In the genomic region with DNA sequence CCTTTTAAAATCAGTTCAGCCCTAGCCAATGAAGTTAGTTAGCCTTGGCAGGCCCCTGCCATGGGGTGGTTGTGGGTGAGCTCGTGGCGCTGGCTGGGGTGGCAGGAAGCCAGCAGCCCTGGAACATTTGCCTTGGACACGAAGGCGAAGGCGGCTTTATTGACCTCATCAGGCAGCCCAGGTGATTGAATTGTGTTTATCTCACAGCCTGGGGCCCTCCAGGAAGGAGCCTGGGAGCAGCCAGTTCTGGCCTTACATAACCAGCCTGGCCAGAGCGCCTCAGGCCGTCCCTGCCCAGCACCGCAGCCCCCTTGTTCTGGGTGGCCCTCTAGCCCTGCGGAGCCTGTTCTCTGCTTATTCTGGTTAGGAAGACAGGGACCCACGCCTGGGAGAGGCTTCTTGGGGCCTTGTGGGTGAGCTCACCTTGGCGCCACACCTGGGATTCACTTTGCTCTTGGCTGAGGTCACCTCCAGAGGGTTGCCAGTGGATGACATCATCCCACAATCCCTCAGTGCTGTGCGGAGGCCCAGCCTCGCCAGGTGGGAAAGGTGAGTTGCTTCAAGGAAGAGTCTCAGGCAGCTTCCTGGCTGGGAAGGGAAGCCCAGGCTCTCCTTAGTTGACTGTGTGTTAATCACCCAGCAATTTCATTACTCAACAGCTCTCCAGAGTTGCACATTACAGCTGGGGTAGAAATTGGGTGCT, we compare ENCODE assay signal across 9 cellular contexts. TPM values are rescaled to one million over a fixed set of nuclear protein-coding genes. Genes with fewer than 3 reads are reported as not detected.
DNase-seq lines count a peak whose midpoint lies in the region; ATAC-seq and TF ChIP-seq lines count a peak whose summit lies in the region.
"Had no signal": no experiment of that assay in that cellular context is flagged by ENCODE, and none has a peak within 500 bp of the region (broad histone marks: within the 10 kb centered on the region; RNA-seq: fewer than 3 reads in every experiment).

No MANE protein-coding gene starts in this region.

- no peak for DNase-seq in activated T-cell treated with anti-CD3 and anti-CD28 coated beads, Interleukin-2, amount 50 U/mL, for 24 hours
- DNase-seq in activated T-cell treated with anti-CD3 and anti-CD28 coated beads, Interleukin-2, amount 50 U/mL, for 1 hour = no peak
- DNase-seq in chondrocyte (ENCODE audit: low spot score) (no peak), lung microvascular endothelial cell (ENCODE audit: low read depth in 2 of 2) (peak; percentile 66 to 70), activated gamma-delta T cell treated with Interleukin-2 at 50 U/mL for 16 hours (no peak), inferior parietal cortex (ENCODE audit: extremely low spot score) (no peak)
- DNase-seq: DND-41 had no signal

- H3K27me3 Mint-ChIP-seq in activated T-cell treated with anti-CD3 and anti-CD28 coated beads, Interleukin-2, amount 50 U/mL, for 24 hours = no peaks in the 10 kb centered on the region
- no peaks in the 10 kb centered on the region for H3K27me3 Mint-ChIP-seq in chondrocyte (ENCODE audit: low read depth)

- H3K4me3 Mint-ChIP-seq in activated T-cell treated with anti-CD3 and anti-CD28 coated beads, Interleukin-2, amount 50 U/mL, for 24 hours = no peak overlapping the region
- H3K4me3 Mint-ChIP-seq in chondrocyte (ENCODE audit: unreplicated experiment) = no peak overlapping the region

- peaks cover 23% of the 10 kb centered on the region for H3K36me3 Mint-ChIP-seq in activated T-cell treated with anti-CD3 and anti-CD28 coated beads, Interleukin-2, amount 50 U/mL, for 24 hours (ENCODE audit: low read depth)
- H3K36me3 Mint-ChIP-seq in chondrocyte (ENCODE audit: low read depth) = peaks cover 4% of the 10 kb centered on the region

- peaks cover 7% of the 10 kb centered on the region for H3K4me1 Mint-ChIP-seq in activated T-cell treated with anti-CD3 and anti-CD28 coated beads, Interleukin-2, amount 50 U/mL, for 24 hours (ENCODE audit: low read depth)
- peaks cover 84% of the 10 kb centered on the region for H3K4me1 Mint-ChIP-seq in chondrocyte (ENCODE audit: low read depth)

- TF ChIP-seq CTCF in chondrocyte (IDR thresholded peaks at IDR 0.05) = no peak

- no peak for ATAC-seq in HG03439 (IDR thresholded peaks at IDR 0.05; ENCODE audit: unreplicated experiment)
- no peak for ATAC-seq in HG02870 (IDR thresholded peaks at IDR 0.05; ENCODE audit: unreplicated experiment)

- H3K9me3 Mint-ChIP-seq in activated T-cell treated with anti-CD3 and anti-CD28 coated beads, Interleukin-2, amount 50 U/mL, for 24 hours = no peaks in the 10 kb centered on the region
- no peaks in the 10 kb centered on the region for H3K9me3 Mint-ChIP-seq in chondrocyte (ENCODE audit: low read depth)

- H3K27ac Mint-ChIP-seq in activated T-cell treated with anti-CD3 and anti-CD28 coated beads, Interleukin-2, amount 50 U/mL, for 24 hours = peak overlapping the region; percentile 44
- peak overlapping the region; percentile 93 for H3K27ac Mint-ChIP-seq in chondrocyte (ENCODE audit: unreplicated experiment)

RNA-seq across cellular contexts. Expression of gene RPL26L1, which starts 54.4 kb away (rescaled TPM):
- total RNA-seq in chondrocyte (40.2 to 43.6 TPM (median 43.5 TPM) in 3 replicates), lung microvascular endothelial cell (27.2 and 28.4 TPM in 2 replicates)

Comparison
In these comparisons a context has a peak if more than half of its experiments do, and no peak if none do; other contexts are left out.
1. DNase-seq: peak in lung microvascular endothelial cell (2 of 2); none in activated T-cell treated with anti-CD3 and anti-CD28 coated beads, Interleukin-2, amount 50 U/mL, for 24 hours (single experiment), activated T-cell treated with anti-CD3 and anti-CD28 coated beads, Interleukin-2, amount 50 U/mL, for 1 hour (single experiment), chondrocyte (single experiment), activated gamma-delta T cell treated with Interleukin-2 at 50 U/mL for 16 hours (single experiment) and inferior parietal cortex (single experiment).